ENCODE assay signal across 10 cellular contexts in the genomic region with DNA sequence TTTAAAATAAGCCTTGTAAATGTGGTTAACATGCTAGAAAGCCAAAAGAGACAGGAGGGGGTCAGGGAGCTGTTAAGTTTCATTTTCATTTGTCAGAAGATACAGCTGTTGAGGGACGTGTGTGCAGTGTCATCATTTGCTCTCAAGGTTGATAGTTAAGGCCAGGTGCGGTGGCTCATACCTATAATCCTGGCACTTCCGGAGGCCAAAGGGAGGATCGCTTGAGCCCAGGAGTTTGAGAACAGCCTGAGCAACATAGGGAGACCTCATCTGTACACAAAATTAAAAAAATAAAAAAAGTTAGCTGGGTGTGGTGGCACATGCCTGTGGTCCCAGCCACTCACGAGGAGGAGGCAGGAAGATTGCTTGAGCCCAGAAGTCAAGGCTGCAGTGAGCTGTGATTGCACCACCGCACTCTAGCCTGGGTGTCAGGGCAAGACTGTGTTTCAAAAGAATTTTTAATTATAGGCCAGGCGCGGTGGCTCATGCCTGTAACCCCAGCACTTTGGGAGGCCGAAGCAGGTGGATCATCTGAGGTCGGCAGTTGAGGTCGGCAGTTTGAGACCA. TPM values are rescaled to one million over a fixed set of nuclear protein-coding genes. Genes with fewer than 3 reads are reported as not detected.
DNase-seq lines count a peak whose midpoint lies in the region; ATAC-seq, FAIRE-seq and TF ChIP-seq lines count a peak whose summit lies in the region.
"Had no signal": no experiment of that assay in that cellular context is flagged by ENCODE, and none has a peak within 500 bp of the region (broad histone marks: within the 10 kb centered on the region; RNA-seq: fewer than 3 reads in every experiment).

No MANE protein-coding gene starts in this region.

- peaks cover 4 to 9% (median 7%) of the 10 kb centered on the region in 3 donors for H3K36me3 Mint-ChIP-seq in immature natural killer cell

- no peaks in the 10 kb centered on the region for H3K9me3 Mint-ChIP-seq in immature natural killer cell

- peak overlapping the region; percentile 30; the same call in 1 of the 2 replicates for H3K4me3 ChIP-seq in MM.1S (ENCODE audit: low read length)

- no peaks in the 10 kb centered on the region for H4K20me1 ChIP-seq in MM.1S (ENCODE audit: insufficient read depth, low read length)

- H3K27me3 Mint-ChIP-seq in immature natural killer cell (ENCODE audit: low read depth in 3 of 3) = peaks cover 2 to 9% (median 6%) of the 10 kb centered on the region in 3 donors

- peak overlapping the region; percentile 73 to 93 (median 83) for H3K4me3 Mint-ChIP-seq in immature natural killer cell

- no peaks in the 10 kb centered on the region for H3K9me3 ChIP-seq in MM.1S (replicated peaks; ENCODE audit: insufficient read depth, low read length)

- DNase-seq in GM18507 (ENCODE audit: extremely low spot score, insufficient read length, low read depth) (no peak), MM.1S (peak; percentile 98), immature natural killer cell (peak; percentile 74 to 78 (median 78)), NCI-H128 (lab: John Stamatoyannopoulos, UW; ENCODE audit: unreplicated experiment) (no peak), SW480 (ENCODE audit: low spot score) (no peak)
- DNase-seq: amygdala, glutamatergic neuron had no signal

- H3K4me2 ChIP-seq in MM.1S (ENCODE audit: low read depth, low read length) = peak overlapping the region; percentile 85

- peak overlapping the region; percentile 97 for H3K27ac ChIP-seq in MM.1S (ENCODE audit: low read length)

- no peaks in the 10 kb centered on the region for H3K36me3 ChIP-seq in MM.1S (replicated peaks; ENCODE audit: insufficient read depth, low read length)

- H3K4me1 Mint-ChIP-seq in immature natural killer cell = peaks cover 38 to 40% of the 10 kb centered on the region in 2 donors

- H3K9ac ChIP-seq in MM.1S (ENCODE audit: low read length) = peak overlapping the region; percentile 68

- ATAC-seq in GM21528 (IDR thresholded peaks at IDR 0.05; ENCODE audit: low FRiP score, unreplicated experiment) (peak; percentile 79), HG03135 (IDR thresholded peaks at IDR 0.05; ENCODE audit: unreplicated experiment) (no peak), HG03378 (IDR thresholded peaks at IDR 0.05; ENCODE audit: unreplicated experiment) (no peak)

- peaks cover 52% of the 10 kb centered on the region for H3K4me1 ChIP-seq in MM.1S (ENCODE audit: low read length)

- H3K27ac Mint-ChIP-seq in immature natural killer cell = peak overlapping the region; percentile 91 to 98 (median 94)

- no peak for TF ChIP-seq CTCF in MM.1S (IDR thresholded peaks at IDR 0.05; ENCODE audit: low read length)

- no peak overlapping the region for H2AFZ ChIP-seq in MM.1S (ENCODE audit: low read length)

- H3K27me3 ChIP-seq in MM.1S (replicated peaks; ENCODE audit: insufficient read depth, low read length) = no peaks in the 10 kb centered on the region

- H3F3A ChIP-seq in MM.1S (ENCODE audit: insufficient read depth, low read length) = peaks cover 56% of the 10 kb centered on the region

- no peaks in the 10 kb centered on the region for H3K9me2 ChIP-seq in MM.1S (replicated peaks; ENCODE audit: insufficient read depth, low read length)

- peaks cover 56% of the 10 kb centered on the region for H3K79me2 ChIP-seq in MM.1S (ENCODE audit: low read length)

- peak; percentile 80 for FAIRE-seq in GM18507 (lab: Jason Lieb, UNC)

RNA-seq across cellular contexts. Expression of gene ZBTB8OS, which starts 22.7 kb away (rescaled TPM):
- polyA plus RNA-seq in immature natural killer cell = 10 to 100 TPM; 71.3 to 92.7 (median 92.1) TPM

RNA-seq across cellular contexts. Expression of gene RBBP4, which starts 23.3 kb away (rescaled TPM):
- 100 to 1,000 TPM; 314 to 568 (median 325) TPM for polyA plus RNA-seq in immature natural killer cell

Comparison
In these comparisons a context has a peak if more than half of its experiments do, and no peak if none do; other contexts are left out.
1. DNase-seq: peak in MM.1S (single experiment) and immature natural killer cell (3 of 3); none in GM18507 (single experiment), NCI-H128 (single experiment) and SW480 (single experiment).